ENCODE assay signal across 23 cellular contexts in the genomic region with DNA sequence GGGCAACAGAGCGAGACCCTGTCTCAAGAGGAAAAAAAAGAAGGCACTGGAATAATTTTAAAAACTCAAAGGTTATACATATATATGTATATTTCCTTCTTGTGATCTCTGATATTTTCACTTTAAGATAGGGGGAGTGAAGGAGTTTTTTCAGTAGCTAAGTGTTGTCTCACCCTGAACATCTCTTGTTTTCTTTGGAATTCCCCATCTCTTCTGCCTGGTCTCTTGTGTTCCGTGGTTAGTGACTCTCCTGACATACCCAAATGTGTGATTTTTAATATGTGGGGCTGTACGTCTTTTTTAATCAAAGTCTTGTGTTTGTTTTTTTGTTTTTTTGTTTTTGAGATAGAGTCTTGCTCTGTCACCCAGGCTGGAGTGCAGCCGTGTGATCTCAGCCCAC. TPM values are rescaled to one million over a fixed set of nuclear protein-coding genes. Genes with fewer than 3 reads are reported as not detected.
A peak's percentile ranks its signal among the peaks of the same experiment; 100 is the strongest.
DNase-seq lines count a peak whose midpoint lies in the region; ATAC-seq and TF ChIP-seq lines count a peak whose summit lies in the region.
"Had no signal": no experiment of that assay in that cellular context is flagged by ENCODE, and none has a peak within 500 bp of the region (broad histone marks: within the 10 kb centered on the region; RNA-seq: fewer than 3 reads in every experiment).

No MANE protein-coding gene starts in this region.

- ATAC-seq in HCT116, result no peak
- ATAC-seq in stimulated activated memory B cell treated with anti-CD40 and anti-IgM and Interleukin-4, amounts not matched to agents 10 μg/mL and 1 μg/mL and 100 μg/mL, for 72 hours, result no peak
- ATAC-seq in HG02623 (IDR thresholded peaks at IDR 0.05; ENCODE audit: unreplicated experiment), result no peak
- ATAC-seq: Panc1 had no signal

- H3K27ac Mint-ChIP-seq in brain, result peak overlapping the region in 3 of 5 experiments; percentile 21 to 49 (median 37)
- H3K27ac Mint-ChIP-seq in stimulated activated memory B cell treated with anti-CD40 and anti-IgM and Interleukin-4, amounts not matched to agents 10 μg/mL and 1 μg/mL and 100 μg/mL, for 72 hours, result peak overlapping the region; percentile 45
- H3K27ac Mint-ChIP-seq: IgD-negative memory B cell had no signal

- H3K4me1 ChIP-seq in HCT116 (ENCODE audit: control insufficient read depth in 1 of 2, insufficient read depth in 2 of 2, low read length in 2 of 2), result peaks cover 39 to 70% of the 10 kb centered on the region in 2 experiments
- H3K4me1 ChIP-seq: SJCRH30 had no signal

- TF ChIP-seq RAD21 in HCT116 (IDR thresholded peaks at IDR 0.05; ENCODE audit: low read depth), result no peak

- no peak for TF ChIP-seq POLR2A in HCT116 (IDR thresholded peaks at IDR 0.05; ENCODE audit: borderline replicate concordance, extremely low read depth, insufficient read depth, insufficient read length)

- H3K36me3 Mint-ChIP-seq in brain, result peaks cover 11% of the 10 kb centered on the region
- peaks cover 36% of the 10 kb centered on the region for H3K36me3 Mint-ChIP-seq in stimulated activated memory B cell treated with anti-CD40 and anti-IgM and Interleukin-4, amounts not matched to agents 10 μg/mL and 1 μg/mL and 100 μg/mL, for 72 hours

- peaks cover 48% of the 10 kb centered on the region for H3K79me2 ChIP-seq in HCT116 (ENCODE audit: insufficient read depth, low read length)

- TF ChIP-seq CTCF in GM10248 (IDR thresholded peaks at IDR 0.05; ENCODE audit: control extremely low read depth, extremely low read depth, low read depth, missing control alignments) (no peak), HCT116 (IDR thresholded peaks at IDR 0.05 in 2 of 3, conservative IDR thresholded peaks at IDR 0.05 in 1 of 3; ENCODE audit: borderline replicate concordance in 1 of 3, insufficient read depth in 1 of 3, low read depth in 2 of 3, low read length in 2 of 3) (no peak), brain (conservative IDR thresholded peaks at IDR 0.05) (no peak)

- no peaks in the 10 kb centered on the region for H3K9me3 Mint-ChIP-seq in brain
- no peaks in the 10 kb centered on the region for H3K9me3 Mint-ChIP-seq in stimulated activated memory B cell treated with anti-CD40 and anti-IgM and Interleukin-4, amounts not matched to agents 10 μg/mL and 1 μg/mL and 100 μg/mL, for 72 hours
- H3K9me3 Mint-ChIP-seq: CD8-positive, alpha-beta memory T cell; IgD-negative memory B cell had no signal

- H3K9me3 ChIP-seq in HCT116 (ENCODE audit: control insufficient read depth in 1 of 2, insufficient read depth in 1 of 2, low read depth in 1 of 2, low read length in 2 of 2), result no peaks in the 10 kb centered on the region
- H3K9me3 ChIP-seq: SJCRH30 had no signal

- peaks cover 36% of the 10 kb centered on the region for H3K4me1 Mint-ChIP-seq in brain
- H3K4me1 Mint-ChIP-seq in stimulated activated memory B cell treated with anti-CD40 and anti-IgM and Interleukin-4, amounts not matched to agents 10 μg/mL and 1 μg/mL and 100 μg/mL, for 72 hours, result peaks cover 14% of the 10 kb centered on the region

- intact Hi-C loops in HCT116 (cut with micrococcal nuclease), result no loop called here

- RAD21 ChIA-PET in HCT116 (lab: Charles Lee; ENCODE audit: low non-redundant PET in 1 of 2, low total read pairs in 2 of 2, uncharacterized antibody in 2 of 2, unreplicated experiment in 2 of 2), result interaction anchor here in 1 of 2 experiments (0.6 kb wide), 1 partner anchor 88 kb away, joined by 6 read pairs; no protein-coding TSS in a partner anchor

- H2AFZ ChIP-seq in HCT116 (ENCODE audit: low read depth, low read length, poor library complexity, severe bottlenecking), result no peak overlapping the region

- CTCF ChIA-PET in GM10248 (lab: Yijun Ruan, JAX), result interaction anchor here (1.0 to 2.3 kb wide), 3 partner anchors 8 to 21 kb away, joined by 3 to 8 read pairs (median 6); no protein-coding TSS in a partner anchor
- CTCF ChIA-PET in HCT116 (lab: Charles Lee), result no interaction called here

- DNase-seq in GM10248 (ENCODE audit: extremely low spot score), result peak; percentile 15
- no peak for DNase-seq in HCT116 (ENCODE audit: low read depth, low spot score)
- no peak for DNase-seq in dedifferentiated amniotic fluid mesenchymal stem cell (ENCODE audit: extremely low spot score)
- no peak for DNase-seq in kidney tubule cell (ENCODE audit: low spot score)
- DNase-seq in NCI-H2107 treated with DMSO at 0.1 percent for 48 hours (lab: John Stamatoyannopoulos, UW; ENCODE audit: unreplicated experiment), result no peak
- DNase-seq: AML-193; C1 segment of cervical spinal cord; CD8-positive, alpha-beta memory T cell; DMS53; GDM1; GOT3; NCI-H1105; NCI-H2029 treated with DMSO at 0.1 percent for 48 hours; NCI-H2171; NCI-H345; NCI-H524; NCI-H82 had no signal

- no peaks in the 10 kb centered on the region for H4K20me1 ChIP-seq in HCT116 (ENCODE audit: insufficient read depth)

- H3K4me2 ChIP-seq in HCT116 (ENCODE audit: low read length), result peak overlapping the region; percentile 62

- H3K9ac ChIP-seq in HCT116 (ENCODE audit: low read length), result no peak overlapping the region

- POLR2A ChIA-PET in GM10248 (lab: Yijun Ruan, JAX) (interaction anchor here (0.7 kb wide), 1 partner anchor 138 kb away, joined by 3 read pairs; no protein-coding TSS in a partner anchor), HCT116 (lab: Charles Lee) (no interaction called here)

- H3K4me3 Mint-ChIP-seq in brain, result no peak overlapping the region
- no peak overlapping the region for H3K4me3 Mint-ChIP-seq in stimulated activated memory B cell treated with anti-CD40 and anti-IgM and Interleukin-4, amounts not matched to agents 10 μg/mL and 1 μg/mL and 100 μg/mL, for 72 hours
- H3K4me3 Mint-ChIP-seq: CD8-positive, alpha-beta memory T cell; IgD-negative memory B cell had no signal

- no peaks in the 10 kb centered on the region for H3K9me2 ChIP-seq in HCT116 (ENCODE audit: insufficient read depth)

- no TSS peak for BruUV-seq in HCT116 (replicated peaks; lab: Mats Ljungman, UMichigan)

- no peak overlapping the region for H3K27ac ChIP-seq in HCT116 (ENCODE audit: low read depth, low read length)
- H3K27ac ChIP-seq: SJCRH30 had no signal

- no peaks in the 10 kb centered on the region for H3K27me3 ChIP-seq in HCT116 (ENCODE audit: insufficient read depth, low read length)
- H3K27me3 ChIP-seq: SJCRH30 had no signal

- no peaks in the 10 kb centered on the region for H3K27me3 Mint-ChIP-seq in brain
- no peaks in the 10 kb centered on the region for H3K27me3 Mint-ChIP-seq in stimulated activated memory B cell treated with anti-CD40 and anti-IgM and Interleukin-4, amounts not matched to agents 10 μg/mL and 1 μg/mL and 100 μg/mL, for 72 hours
- H3K27me3 Mint-ChIP-seq: CD8-positive, alpha-beta memory T cell; IgD-negative memory B cell had no signal

- no peak overlapping the region for H3K4me3 ChIP-seq in HCT116 (replicated peaks in 1 of 2; ENCODE audit: low read depth in 1 of 2, low read length in 2 of 2)
- H3K4me3 ChIP-seq: SJCRH30 had no signal

- no peaks in the 10 kb centered on the region for H3K36me3 ChIP-seq in HCT116 (ENCODE audit: control insufficient read depth in 1 of 2, insufficient read depth in 2 of 2, low read length in 2 of 2)
- H3K36me3 ChIP-seq: SJCRH30 had no signal

TF ChIP-seq in HCT116, 20 proteins besides CTCF, POLR2A, EP300 and RAD21:
- no peak for TF ChIP-seq ZNF274 (IDR thresholded peaks at IDR 0.05; ENCODE audit: low read depth, low read length)
TF ChIP-seq in HCT116: peak in this region for 0.

RNA-seq across cellular contexts. Expression of gene KCTD4, which starts 15.3 kb away (rescaled TPM):
- not detected for total RNA-seq in HCT116 (2021; ENCODE audit: unreplicated experiment)
- polyA plus RNA-seq in HCT116 (2012), result not detected in 2 replicates
- 3.1 TPM for polyA plus RNA-seq in brain (ENCODE audit: insufficient read depth, low read depth, low replicate concordance)
- total RNA-seq: CD8-positive, alpha-beta memory T cell; SJCRH30 had no signal
- polyA plus RNA-seq: CD8-positive, alpha-beta memory T cell; IgD-negative memory B cell had no signal
